Comparison of ENCODE assay signal across 12 cellular contexts in genomic region chr7:134515569-134516468, GRCh38. TPM values are rescaled to one million over a fixed set of nuclear protein-coding genes. Genes with fewer than 3 reads are reported as not detected.
A peak's percentile ranks its signal among the peaks of the same experiment; 100 is the strongest.
DNase-seq lines count a peak whose midpoint lies in the region; ATAC-seq, FAIRE-seq and TF ChIP-seq lines count a peak whose summit lies in the region.
"Had no signal": no experiment of that assay in that cellular context is flagged by ENCODE, and none has a peak within 500 bp of the region (broad histone marks: within the 10 kb centered on the region; RNA-seq: fewer than 3 reads in every experiment).

No MANE protein-coding gene starts in this region.

- H3K36me3 ChIP-seq in K562 (ENCODE audit: control insufficient read depth, insufficient read depth, low read length), result no peaks in the 10 kb centered on the region

- H3K9me3 ChIP-seq in K562 (replicated peaks; ENCODE audit: control insufficient read depth, insufficient read depth, low read depth, low read length), result no peaks in the 10 kb centered on the region

- CTCF ChIA-PET in K562 (lab: Yijun Ruan, JAX; ENCODE audit: low intra/inter-chr PET ratio), result interaction anchor here (1.1 to 5.8 kb wide), 4 partner anchors 38 to 90 kb away, joined by 3 to 95 read pairs (median 14); no protein-coding TSS in a partner anchor

- no peaks in the 10 kb centered on the region for H3K36me3 Mint-ChIP-seq in activated T-helper 2 cell treated with anti-CD3 and anti-CD28 coated beads, Interferon-gamma antibody, Interleukin-2, Interleukin-4, amounts not matched to agents 10 μg/mL and 5 μg/mL and 100 μg/mL, durations not matched to agents 14 hours and 24 hours and 36 hours (ENCODE audit: low read depth)

- H3K4me3 ChIP-seq in AG10803 (ENCODE audit: low read length), result no peak overlapping the region
- H3K4me3 ChIP-seq in K562, result no peak overlapping the region

- TF ChIP-seq CTCF in AG10803 (conservative IDR thresholded peaks at IDR 0.05; ENCODE audit: low read length), result no peak
- no peak for TF ChIP-seq CTCF in K562 (IDR thresholded peaks at IDR 0.05 in 2 of 3, conservative IDR thresholded peaks at IDR 0.05 in 1 of 3; ENCODE audit: insufficient read depth in 2 of 3, low read depth in 1 of 3, low read length in 3 of 3)

- DNase-seq in AG10803 (ENCODE audit: low read depth), result peak; percentile 86
- peak; percentile 99 for DNase-seq in LHCN-M2 (ENCODE audit: low read depth)
- no peak for DNase-seq in K562 (ENCODE audit: extremely low read depth in 1 of 4, low spot score in 3 of 4)
- peak; percentile 92 for DNase-seq in kidney tubule cell (ENCODE audit: low spot score)
- no peak for DNase-seq in activated T-helper 2 cell treated with anti-CD3 and anti-CD28 coated beads, Interferon-gamma antibody, Interleukin-2, Interleukin-4, amounts not matched to agents 10 μg/mL and 5 μg/mL and 100 μg/mL, durations not matched to agents 14 hours and 24 hours and 36 hours (ENCODE audit: low spot score)
- no peak for DNase-seq in ureter (ENCODE audit: low spot score)
- DNase-seq in 8988T, result no peak
- DNase-seq in NCI-H510A treated with DMSO at 0.1 percent for 48 hours (lab: John Stamatoyannopoulos, UW), result no peak
- DNase-seq: NCI-H2081 treated with DMSO at 0.1 percent for 48 hours, retina had no signal

- ATAC-seq in K562, result no peak

- BruUV-seq in K562 (replicated peaks; lab: Mats Ljungman, UMichigan), result no TSS peak

- in situ Hi-C loops in K562 (cut with MboI), result no loop called here

- H3K9me3 Mint-ChIP-seq in activated T-helper 2 cell treated with anti-CD3 and anti-CD28 coated beads, Interferon-gamma antibody, Interleukin-2, Interleukin-4, amounts not matched to agents 10 μg/mL and 5 μg/mL and 100 μg/mL, durations not matched to agents 14 hours and 24 hours and 36 hours, result no peaks in the 10 kb centered on the region

- no peak overlapping the region for H3K4me3 Mint-ChIP-seq in activated T-helper 2 cell treated with anti-CD3 and anti-CD28 coated beads, Interferon-gamma antibody, Interleukin-2, Interleukin-4, amounts not matched to agents 10 μg/mL and 5 μg/mL and 100 μg/mL, durations not matched to agents 14 hours and 24 hours and 36 hours (ENCODE audit: low read depth)

- H3K27ac ChIP-seq in K562 (ENCODE audit: extremely low read depth, low read depth, low read length), result no peak overlapping the region

- 1% methylated on average over 6 of the region's 6 CpGs for WGBS in K562 (ENCODE audit: insufficient coverage, low coverage, missing lambda C conversion rate)

- no peaks in the 10 kb centered on the region for H4K20me1 ChIP-seq in K562 (replicated peaks; ENCODE audit: control insufficient read depth, insufficient read depth, low read length)

- H2AFZ ChIP-seq in K562 (ENCODE audit: low read depth, low read length), result no peak overlapping the region

- no peak for TF ChIP-seq EP300 in K562 (IDR thresholded peaks at IDR 0.05; ENCODE audit: low read length)

- POLR2A ChIA-PET in K562 (lab: Yijun Ruan, JAX), result interaction anchor here (1.2 kb wide), 1 partner anchor 13 kb away, joined by 3 read pairs; no protein-coding TSS in a partner anchor

- no peak overlapping the region for H3K27ac Mint-ChIP-seq in activated T-helper 2 cell treated with anti-CD3 and anti-CD28 coated beads, Interferon-gamma antibody, Interleukin-2, Interleukin-4, amounts not matched to agents 10 μg/mL and 5 μg/mL and 100 μg/mL, durations not matched to agents 14 hours and 24 hours and 36 hours

- H3K79me2 ChIP-seq in K562 (ENCODE audit: control insufficient read depth, insufficient read depth, low read length), result no peaks in the 10 kb centered on the region

- no peak for TF ChIP-seq RAD21 in K562 (CRISPR knock-in tag; conservative IDR thresholded peaks at IDR 0.05 in 1 of 2, IDR thresholded peaks at IDR 0.05 in 1 of 2)

- peaks cover 4 to 24% of the 10 kb centered on the region in 2 experiments; a peak in 4 of 5 replicates for H3K27me3 ChIP-seq in K562 (ENCODE audit: control insufficient read depth in 2 of 2, insufficient read depth in 2 of 2, low read length in 2 of 2)

- no peaks in the 10 kb centered on the region for H3K9me1 ChIP-seq in K562 (ENCODE audit: control insufficient read depth, insufficient read depth, low read length)

- intact Hi-C loops in K562 (cut with micrococcal nuclease), result loop anchor here (2.0 to 10.0 kb wide), 3 partner anchors 31 to 429 kb away; no protein-coding TSS in a partner anchor
- intact Hi-C loops in activated T-helper 2 cell treated with anti-CD3 and anti-CD28 coated beads, Interferon-gamma antibody, Interleukin-2, Interleukin-4, amounts not matched to agents 10 μg/mL and 5 μg/mL and 100 μg/mL, durations not matched to agents 14 hours and 24 hours and 36 hours (cut with micrococcal nuclease), result loop anchor here (2.0 to 10.0 kb wide), 2 partner anchors 91 to 439 kb away; no protein-coding TSS in a partner anchor

- peaks cover 7% of the 10 kb centered on the region for H3K4me1 Mint-ChIP-seq in activated T-helper 2 cell treated with anti-CD3 and anti-CD28 coated beads, Interferon-gamma antibody, Interleukin-2, Interleukin-4, amounts not matched to agents 10 μg/mL and 5 μg/mL and 100 μg/mL, durations not matched to agents 14 hours and 24 hours and 36 hours (ENCODE audit: low read depth)

- no peaks in the 10 kb centered on the region for H3K4me1 ChIP-seq in K562 (replicated peaks in 1 of 2; ENCODE audit: control insufficient read depth in 2 of 2, insufficient read depth in 2 of 2, low read length in 2 of 2)

- peaks cover 8% of the 10 kb centered on the region for H3K27me3 Mint-ChIP-seq in activated T-helper 2 cell treated with anti-CD3 and anti-CD28 coated beads, Interferon-gamma antibody, Interleukin-2, Interleukin-4, amounts not matched to agents 10 μg/mL and 5 μg/mL and 100 μg/mL, durations not matched to agents 14 hours and 24 hours and 36 hours (ENCODE audit: low read depth)

- TF ChIP-seq POLR2A in K562 (conservative IDR thresholded peaks at IDR 0.05), result no peak

- no peak overlapping the region for H3K4me2 ChIP-seq in K562 (ENCODE audit: insufficient read depth, low read length)

- FAIRE-seq in K562 (lab: Jason Lieb, UNC), result no peak
- FAIRE-seq: D721Med had no signal

- no peak overlapping the region for H3K9ac ChIP-seq in K562 (ENCODE audit: insufficient read depth in 1 of 2, low read depth in 2 of 2, low read length in 2 of 2)

RNA-seq across cellular contexts. Expression of gene AKR1B10, which starts 11.5 kb away (rescaled TPM):
- total RNA-seq in LHCN-M2 (2014; rRNA removed), result 0.58 and 1.5 TPM in 2 replicates
- polyA plus RNA-seq in LHCN-M2 (2012), result 1.3 TPM
- total RNA-seq in K562 (2011; cell fraction: chromatin; rRNA removed; ENCODE audit: low replicate concordance), result not detected in 2 replicates
- not detected in 2 replicates for total RNA-seq in K562 (2011; cell fraction: nucleolus; rRNA removed)
- not detected in 2 replicates for total RNA-seq in K562 (2011; cell fraction: nucleoplasm; rRNA removed)
- not detected in 2 replicates for total RNA-seq in K562 (2014; rRNA removed)
- total RNA-seq in K562 (2014; rRNA removed; fragmentation: Illumina TruSeq; extraction: Trizol), result not detected in 2 replicates
- total RNA-seq in K562 (2015; rRNA removed; fragmentation: Illumina TruSeq; extraction: Trizol), result not detected in 2 replicates
- total RNA-seq in K562 (2021), result not detected in 2 replicates
- polyA plus RNA-seq in K562 (2011; rRNA removed), result not detected in 2 replicates
- polyA plus RNA-seq in K562 (2011; cell fraction: cytosol; rRNA removed), result not detected in 2 replicates
- polyA plus RNA-seq in K562 (2011; cell fraction: nucleus; rRNA removed), result not detected in 2 replicates
- polyA plus RNA-seq in K562 (2012), result not detected in 2 replicates
- not detected in 2 replicates for polyA plus RNA-seq in K562 (2014; fragmentation: Illumina TruSeq; extraction: Trizol)
- not detected for polyA plus RNA-seq in K562 (2014; fragmentation: Nextera tagmentation; extraction: Ambion mirVana)
- polyA plus RNA-seq in K562 (2014; rRNA removed), result not detected in 2 replicates
- not detected in 2 replicates for polyA minus RNA-seq in K562 (2011; rRNA and poly(A)+ RNA removed)
- polyA minus RNA-seq in K562 (2011; cell fraction: cytosol; rRNA and poly(A)+ RNA removed), result not detected in 2 replicates
- polyA minus RNA-seq in K562 (2011; cell fraction: nucleus; rRNA and poly(A)+ RNA removed), result not detected in 2 replicates
- total RNA-seq in activated T-helper 2 cell treated with anti-CD3 and anti-CD28 coated beads, Interferon-gamma antibody, Interleukin-2, Interleukin-4, amounts not matched to agents 10 μg/mL and 5 μg/mL and 100 μg/mL, durations not matched to agents 14 hours and 24 hours and 36 hours, result not detected in 2 replicates
- total RNA-seq in ureter, result 11.1 TPM

RNA-seq across cellular contexts. Expression of gene AKR1B15, which starts 33.1 kb away (rescaled TPM):
- 0.06 TPM in 1 of 2 replicates, not detected in the other for total RNA-seq in LHCN-M2 (2014; rRNA removed)
- polyA plus RNA-seq in LHCN-M2 (2012), result not detected
- total RNA-seq in K562 (2011; cell fraction: chromatin; rRNA removed; ENCODE audit: low replicate concordance), result not detected in 2 replicates
- not detected in 2 replicates for total RNA-seq in K562 (2011; cell fraction: nucleolus; rRNA removed)
- total RNA-seq in K562 (2011; cell fraction: nucleoplasm; rRNA removed), result not detected in 2 replicates
- not detected in 2 replicates for total RNA-seq in K562 (2014; rRNA removed)
- total RNA-seq in K562 (2014; rRNA removed; fragmentation: Illumina TruSeq; extraction: Trizol), result not detected in 2 replicates
- total RNA-seq in K562 (2015; rRNA removed; fragmentation: Illumina TruSeq; extraction: Trizol), result not detected in 2 replicates
- total RNA-seq in K562 (2021), result not detected in 2 replicates
- polyA plus RNA-seq in K562 (2011; rRNA removed), result not detected in 2 replicates
- polyA plus RNA-seq in K562 (2011; cell fraction: cytosol; rRNA removed), result not detected in 2 replicates
- polyA plus RNA-seq in K562 (2011; cell fraction: nucleus; rRNA removed), result not detected in 2 replicates
- not detected in 2 replicates for polyA plus RNA-seq in K562 (2012)
- not detected in 2 replicates for polyA plus RNA-seq in K562 (2014; fragmentation: Illumina TruSeq; extraction: Trizol)
- polyA plus RNA-seq in K562 (2014; fragmentation: Nextera tagmentation; extraction: Ambion mirVana), result not detected
- polyA plus RNA-seq in K562 (2014; rRNA removed), result not detected in 2 replicates
- polyA minus RNA-seq in K562 (2011; rRNA and poly(A)+ RNA removed), result not detected in 2 replicates
- polyA minus RNA-seq in K562 (2011; cell fraction: cytosol; rRNA and poly(A)+ RNA removed), result not detected in 2 replicates
- not detected in 2 replicates for polyA minus RNA-seq in K562 (2011; cell fraction: nucleus; rRNA and poly(A)+ RNA removed)
- not detected in 2 replicates for total RNA-seq in activated T-helper 2 cell treated with anti-CD3 and anti-CD28 coated beads, Interferon-gamma antibody, Interleukin-2, Interleukin-4, amounts not matched to agents 10 μg/mL and 5 μg/mL and 100 μg/mL, durations not matched to agents 14 hours and 24 hours and 36 hours
- 1.6 TPM for total RNA-seq in ureter
- total RNA-seq: dermis microvascular lymphatic vessel endothelial cell had no signal

RNA-seq across cellular contexts. Expression of gene AKR1B1, which starts 56.9 kb away (rescaled TPM):
- total RNA-seq in LHCN-M2 (2014; rRNA removed) (126 and 146 TPM in 2 replicates), K562 (2014; rRNA removed) (2.0 and 2.2 TPM in 2 replicates), K562 (2014; rRNA removed; fragmentation: Illumina TruSeq; extraction: Trizol) (3.7 and 4.5 TPM in 2 replicates), K562 (2015; rRNA removed; fragmentation: Illumina TruSeq; extraction: Trizol) (3.1 and 3.5 TPM in 2 replicates), K562 (2021) (6.3 TPM in 2 replicates), ureter (66.6 TPM)
- 481 TPM for polyA plus RNA-seq in LHCN-M2 (2012)
- total RNA-seq in K562 (2011; cell fraction: chromatin; rRNA removed; ENCODE audit: low replicate concordance), result 4.1 and 5.7 TPM in 2 replicates
- total RNA-seq in K562 (2011; cell fraction: nucleolus; rRNA removed), result 3.2 and 4.9 TPM in 2 replicates
- 3.5 and 3.8 TPM in 2 replicates for total RNA-seq in K562 (2011; cell fraction: nucleoplasm; rRNA removed)
- polyA plus RNA-seq in K562 (2011; rRNA removed) (1.3 and 10.6 TPM in 2 replicates), K562 (2014; fragmentation: Illumina TruSeq; extraction: Trizol) (5.6 and 7.1 TPM in 2 replicates), K562 (2014; fragmentation: Nextera tagmentation; extraction: Ambion mirVana) (1 to 10 TPM; 6.2 to 7.2 TPM), K562 (2014; rRNA removed) (5.3 and 7.0 TPM in 2 replicates)
- 1.4 and 8.7 TPM in 2 replicates for polyA plus RNA-seq in K562 (2011; cell fraction: cytosol; rRNA removed)
- 1.5 and 9.6 TPM in 2 replicates for polyA plus RNA-seq in K562 (2011; cell fraction: nucleus; rRNA removed)
- 6.4 and 8.4 TPM in 2 replicates for polyA plus RNA-seq in K562 (2012)
- polyA minus RNA-seq in K562 (2011; rRNA and poly(A)+ RNA removed), result 0.48 and 2.9 TPM in 2 replicates
- 3.5 and 6.0 TPM in 2 replicates for polyA minus RNA-seq in K562 (2011; cell fraction: cytosol; rRNA and poly(A)+ RNA removed)
- polyA minus RNA-seq in K562 (2011; cell fraction: nucleus; rRNA and poly(A)+ RNA removed), result 0.89 and 2.3 TPM in 2 replicates
- 102 and 107 TPM in 2 replicates for total RNA-seq in activated T-helper 2 cell treated with anti-CD3 and anti-CD28 coated beads, Interferon-gamma antibody, Interleukin-2, Interleukin-4, amounts not matched to agents 10 μg/mL and 5 μg/mL and 100 μg/mL, durations not matched to agents 14 hours and 24 hours and 36 hours

Comparison
In these comparisons a context has a peak if more than half of its experiments do, and no peak if none do; other contexts are left out.
1. DNase-seq: peak in AG10803 (single experiment), LHCN-M2 (single experiment) and kidney tubule cell (single experiment); none in K562 (0 of 4), activated T-helper 2 cell treated with anti-CD3 and anti-CD28 coated beads, Interferon-gamma antibody, Interleukin-2, Interleukin-4, amounts not matched to agents 10 μg/mL and 5 μg/mL and 100 μg/mL, durations not matched to agents 14 hours and 24 hours and 36 hours (single experiment), ureter (single experiment), 8988T (single experiment) and NCI-H510A treated with DMSO at 0.1 percent for 48 hours (single experiment).